Comparison of ENCODE assay signal across 8 cellular contexts in the genomic region with DNA sequence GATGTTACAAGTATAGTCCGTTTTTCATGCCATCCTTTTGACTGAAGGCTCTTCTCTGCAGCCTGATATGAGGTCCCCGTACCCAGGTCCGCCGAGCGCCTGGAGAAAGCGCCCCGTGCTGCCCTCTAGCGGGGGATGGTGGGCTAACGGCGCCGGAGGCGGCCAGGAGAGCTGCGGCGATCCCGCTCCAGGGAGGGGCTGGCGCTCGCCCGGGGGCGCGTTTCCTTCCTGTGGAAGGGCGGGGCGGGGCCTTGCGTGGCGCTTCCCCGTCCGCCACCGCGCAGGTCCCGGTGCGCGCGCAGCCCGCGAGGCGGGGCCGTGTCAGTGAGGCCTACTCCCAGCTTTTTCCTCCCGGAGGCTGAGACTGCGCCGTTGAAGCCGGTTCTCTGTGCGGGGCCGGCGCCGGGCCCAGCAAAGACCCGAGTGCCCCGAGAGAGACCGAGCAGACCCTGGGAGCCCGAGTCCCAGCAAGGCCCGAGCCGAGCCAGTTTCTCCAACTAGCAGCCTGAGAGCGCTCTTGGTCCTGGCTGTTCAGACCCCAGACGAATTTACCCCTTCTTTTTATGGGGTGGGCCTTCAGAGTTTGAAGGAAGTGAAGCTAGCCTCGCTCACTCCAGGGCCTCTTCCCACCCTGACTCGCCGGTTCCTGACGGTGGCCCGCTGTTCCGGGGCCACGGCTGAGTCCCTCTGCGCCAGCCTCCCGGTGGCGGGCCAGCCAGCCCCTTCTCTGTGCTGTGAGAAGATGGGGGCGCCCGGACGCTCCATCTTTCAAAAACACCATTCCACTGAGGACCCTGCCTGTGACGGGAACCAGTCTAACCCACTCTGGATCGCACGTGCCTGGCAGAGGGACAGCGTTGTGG. TPM values are rescaled to one million over a fixed set of nuclear protein-coding genes. Genes with fewer than 3 reads are reported as not detected.
DNase-seq lines count a peak whose midpoint lies in the region; ATAC-seq and TF ChIP-seq lines count a peak whose summit lies in the region.

No MANE protein-coding gene starts in this region.

- H3K27ac ChIP-seq in thoracic aorta: peak overlapping the region; percentile 93 to 99

- peak overlapping the region; percentile 95 for H3K27ac Mint-ChIP-seq in activated naive CD4-positive, alpha-beta T cell treated with anti-CD3 and anti-CD28 coated beads, Interleukin-2, amount 50 U/mL, for 24 hours

- no peaks in the 10 kb centered on the region for H3K9me3 ChIP-seq in thoracic aorta

- H3K4me3 ChIP-seq in GM06990 (replicated peaks; ENCODE audit: low read depth, low read length) (peak overlapping the region; percentile 69), HFF-Myc (replicated peaks; ENCODE audit: low read depth, low read length) (peak overlapping the region; percentile 58), thoracic aorta (peak overlapping the region; percentile 87)

- H3K27me3 ChIP-seq in GM06990 (replicated peaks; ENCODE audit: control insufficient read depth, insufficient read depth, low read length): no peaks in the 10 kb centered on the region
- no peaks in the 10 kb centered on the region for H3K27me3 ChIP-seq in thoracic aorta (replicated peaks; ENCODE audit: insufficient read depth)

- H3K36me3 ChIP-seq in GM06990 (ENCODE audit: control insufficient read depth, insufficient read depth, low read length) (peaks cover 5% of the 10 kb centered on the region), thoracic aorta (peaks cover 26% of the 10 kb centered on the region)

- H3K27me3 Mint-ChIP-seq in activated naive CD4-positive, alpha-beta T cell treated with anti-CD3 and anti-CD28 coated beads, Interleukin-2, amount 50 U/mL, for 24 hours: no peaks in the 10 kb centered on the region

- peak overlapping the region; percentile 89 for H3K4me3 Mint-ChIP-seq in activated naive CD4-positive, alpha-beta T cell treated with anti-CD3 and anti-CD28 coated beads, Interleukin-2, amount 50 U/mL, for 24 hours

- in situ Hi-C loops in SK-MEL-5 (cut with HindIII; ENCODE audit: low pct_unique_long_range_greater_than_20kb, low sequenced_read_pairs): no loop called here

- H3K36me3 Mint-ChIP-seq in activated naive CD4-positive, alpha-beta T cell treated with anti-CD3 and anti-CD28 coated beads, Interleukin-2, amount 50 U/mL, for 24 hours: peaks cover 8% of the 10 kb centered on the region

- no peaks in the 10 kb centered on the region for H3K9me3 Mint-ChIP-seq in activated naive CD4-positive, alpha-beta T cell treated with anti-CD3 and anti-CD28 coated beads, Interleukin-2, amount 50 U/mL, for 24 hours

- TF ChIP-seq CTCF in GM06990 (IDR thresholded peaks at IDR 0.05; ENCODE audit: insufficient read depth, low read length, poor library complexity, severe bottlenecking): peak; percentile 91
- TF ChIP-seq CTCF in HFF-Myc (IDR thresholded peaks at IDR 0.05; ENCODE audit: low read depth, low read length, missing control alignments): peak; percentile 93
- TF ChIP-seq CTCF in omental fat pad (IDR thresholded peaks at IDR 0.05): peak in 2 of 3 donors; percentile 34 to 93
- TF ChIP-seq CTCF in thoracic aorta (IDR thresholded peaks at IDR 0.05): peak; percentile 92

- ATAC-seq in omental fat pad (ENCODE audit: low FRiP score) (peak; percentile 99), thoracic aorta (ENCODE audit: insufficient number of reproducible peaks, low FRiP score, low read depth) (peak; percentile 89)

- H3K4me1 ChIP-seq in thoracic aorta (ENCODE audit: control insufficient read depth in 1 of 2, low read depth in 2 of 2): peaks cover 9 to 14% of the 10 kb centered on the region in 2 donors

- peaks cover 21% of the 10 kb centered on the region for H3K4me1 Mint-ChIP-seq in activated naive CD4-positive, alpha-beta T cell treated with anti-CD3 and anti-CD28 coated beads, Interleukin-2, amount 50 U/mL, for 24 hours

- DNase-seq in GM06990 (ENCODE audit: extremely low read depth, insufficient read length) (peak; percentile 98), HFF-Myc (ENCODE audit: extremely low read depth, low read depth) (peak; percentile 71), MV-4-11 (lab: John Stamatoyannopoulos, UW) (peak; percentile 91), SK-MEL-5 (ENCODE audit: low read depth, low spot score) (peak; percentile 91), glomerular endothelial cell (ENCODE audit: extremely low read depth, low read depth, low spot score) (peak; percentile 45), omental fat pad (ENCODE audit: low spot score) (peak; percentile 95), thoracic aorta (ENCODE audit: low spot score) (peak; percentile 89)

RNA-seq across cellular contexts. Expression of gene PHF2, which starts 9.7 kb away (rescaled TPM):
- 12.9 and 14.9 TPM in 2 replicates for total RNA-seq in SK-MEL-5 (2014; rRNA removed; shearing (Covaris generic))
- polyA plus RNA-seq in SK-MEL-5 (2015; cell fraction: cytosol; rRNA removed): 22.3 and 26.8 TPM in 2 replicates
- polyA plus RNA-seq in SK-MEL-5 (2015; cell fraction: nucleus; rRNA removed): 20.6 and 22.1 TPM in 2 replicates
- total RNA-seq in glomerular endothelial cell: 19.3 and 22.9 TPM in 2 replicates
- 10 to 100 TPM; 15.8 to 24.5 (median 20.4) TPM for total RNA-seq in omental fat pad
- 10 to 100 TPM; 29.9 to 36.6 TPM for total RNA-seq in thoracic aorta

Comparison
In these comparisons a context has a peak if more than half of its experiments do, and no peak if none do; other contexts are left out.
1. Peak in every context shown above with its lines: DNase-seq, ATAC-seq, H3K4me3 ChIP-seq and H3K27ac ChIP-seq.
2. DNase-seq: peak in every context shown above with its lines; median percentile 98 in GM06990; 95 in omental fat pad; 91 in MV-4-11; 91 in SK-MEL-5; 89 in thoracic aorta; 71 in HFF-Myc; 45 in glomerular endothelial cell.